In genomic region chr1:163661386-163661785, GRCh38 we compare ENCODE assay signal across 31 cellular contexts.
"Had no signal": no experiment of that assay in that cellular context is flagged by ENCODE, and none has a peak within 500 bp of the region (broad histone marks: within the 10 kb centered on the region; RNA-seq: fewer than 3 reads in every experiment).

No MANE protein-coding gene starts in this region.

- H3K27ac ChIP-seq: KMS-11, WERI-Rb-1 had no signal

- H3K4me3 Mint-ChIP-seq: activated CD4-positive, alpha-beta memory T cell treated with anti-CD3 and anti-CD28 coated beads, Interleukin-2, amount 10 ng/mL, durations not matched to agents 7 days and 5 days; activated CD8-positive, alpha-beta memory T cell treated with anti-CD3 and anti-CD28 coated beads, Interleukin-2, amount 10 ng/mL, durations not matched to agents 7 days and 5 days; activated naive CD4-positive, alpha-beta T cell treated with anti-CD3 and anti-CD28 coated beads, Interleukin-2, amount 10 ng/mL, durations not matched to agents 7 days and 5 days; activated naive CD8-positive, alpha-beta T cell; activated naive CD8-positive, alpha-beta T cell treated with anti-CD3 and anti-CD28 coated beads, Interleukin-2, amount 50 U/mL, for 24 hours had no signal

- ATAC-seq: activated CD8-positive, alpha-beta memory T cell treated with anti-CD3 and anti-CD28 coated beads, Interleukin-2, amount 10 ng/mL, durations not matched to agents 7 days and 5 days; activated naive CD8-positive, alpha-beta T cell treated with anti-CD3 and anti-CD28 coated beads, Interleukin-2, amount 50 U/mL, for 24 hours; Panc1; SK-N-SH treated with all-trans-retinoic acid at 6 μM for 48 hours had no signal

- H3K36me3 Mint-ChIP-seq: activated CD8-positive, alpha-beta memory T cell treated with anti-CD3 and anti-CD28 coated beads, Interleukin-2, amount 10 ng/mL, durations not matched to agents 7 days and 5 days; activated naive CD4-positive, alpha-beta T cell treated with anti-CD3 and anti-CD28 coated beads, Interleukin-2, amount 10 ng/mL, durations not matched to agents 7 days and 5 days; activated naive CD8-positive, alpha-beta T cell; brain had no signal

- H3K27me3 Mint-ChIP-seq: activated CD4-positive, alpha-beta memory T cell treated with anti-CD3 and anti-CD28 coated beads, Interleukin-2, amount 10 ng/mL, durations not matched to agents 7 days and 5 days; activated CD8-positive, alpha-beta memory T cell treated with anti-CD3 and anti-CD28 coated beads, Interleukin-2, amount 10 ng/mL, durations not matched to agents 7 days and 5 days; activated naive CD4-positive, alpha-beta T cell treated with anti-CD3 and anti-CD28 coated beads, Interleukin-2, amount 10 ng/mL, durations not matched to agents 7 days and 5 days; activated naive CD8-positive, alpha-beta T cell; activated naive CD8-positive, alpha-beta T cell treated with anti-CD3 and anti-CD28 coated beads, Interleukin-2, amount 50 U/mL, for 24 hours had no signal

- H3K36me3 ChIP-seq: WERI-Rb-1 had no signal

- H3K9ac ChIP-seq: KMS-11 had no signal

- H3K9me3 Mint-ChIP-seq: activated naive CD8-positive, alpha-beta T cell treated with anti-CD3 and anti-CD28 coated beads, Interleukin-2, amount 50 U/mL, for 24 hours had no signal

- H3K27ac Mint-ChIP-seq: activated CD4-positive, alpha-beta memory T cell treated with anti-CD3 and anti-CD28 coated beads, Interleukin-2, amount 10 ng/mL, durations not matched to agents 7 days and 5 days; activated CD8-positive, alpha-beta memory T cell treated with anti-CD3 and anti-CD28 coated beads, Interleukin-2, amount 10 ng/mL, durations not matched to agents 7 days and 5 days; activated naive CD4-positive, alpha-beta T cell treated with anti-CD3 and anti-CD28 coated beads, Interleukin-2, amount 10 ng/mL, durations not matched to agents 7 days and 5 days; activated naive CD8-positive, alpha-beta T cell; activated naive CD8-positive, alpha-beta T cell treated with anti-CD3 and anti-CD28 coated beads, Interleukin-2, amount 50 U/mL, for 24 hours had no signal

- H3K4me2 ChIP-seq: KMS-11 had no signal

- DNase-seq: activated CD4-positive, alpha-beta memory T cell treated with anti-CD3 and anti-CD28 coated beads, Interleukin-2, amount 10 ng/mL, durations not matched to agents 7 days and 5 days; activated CD4-positive, alpha-beta T cell treated with anti-CD3 and anti-CD28 coated beads for 1 hour; activated CD4-positive, alpha-beta T cell treated with anti-CD3 and anti-CD28 coated beads for 48 hours; activated CD4-positive, CD25-positive, alpha-beta regulatory T cell; activated CD8-positive, alpha-beta memory T cell treated with anti-CD3 and anti-CD28 coated beads for 24 hours; activated CD8-positive, alpha-beta memory T cell treated with anti-CD3 and anti-CD28 coated beads, Interleukin-2, amount 10 ng/mL, durations not matched to agents 7 days and 5 days; activated CD8-positive, alpha-beta memory T cell treated with anti-CD3 and anti-CD28 coated beads, Interleukin-2, amount 50 U/mL, for 48 hours; activated effector memory CD4-positive, alpha-beta T cell treated with Interleukin-2 at 50 U/mL for 16 hours; activated naive CD4-positive, alpha-beta T cell treated with anti-CD3 and anti-CD28 coated beads, Interleukin-2, amount 10 ng/mL, durations not matched to agents 7 days and 5 days; activated naive CD8-positive, alpha-beta T cell treated with anti-CD3 and anti-CD28 coated beads, Interleukin-2, amount 50 U/mL, for 24 hours; activated T-cell treated with anti-CD3 and anti-CD28 coated beads, Interleukin-2, amount 50 U/mL, for 48 hours; central memory CD4-positive, alpha-beta T cell; MM.1S; NCI-H1092; NCI-H1436 treated with DMSO at 0.1 percent for 48 hours; NCI-H1694 treated with DMSO at 0.1 percent for 48 hours; NCI-H2029; NCI-H2227 treated with DMSO at 0.1 percent for 48 hours; NCI-H446; NCI-H524 treated with DMSO at 0.1 percent for 48 hours; SIG-M5; SW 1271; T-helper 1 cell; T-helper 2 cell; T-helper 9 cell; WERI-Rb-1 had no signal

- H3K4me1 Mint-ChIP-seq: activated CD4-positive, alpha-beta memory T cell treated with anti-CD3 and anti-CD28 coated beads, Interleukin-2, amount 10 ng/mL, durations not matched to agents 7 days and 5 days; activated CD8-positive, alpha-beta memory T cell treated with anti-CD3 and anti-CD28 coated beads, Interleukin-2, amount 10 ng/mL, durations not matched to agents 7 days and 5 days; activated naive CD4-positive, alpha-beta T cell treated with anti-CD3 and anti-CD28 coated beads, Interleukin-2, amount 10 ng/mL, durations not matched to agents 7 days and 5 days; activated naive CD8-positive, alpha-beta T cell treated with anti-CD3 and anti-CD28 coated beads, Interleukin-2, amount 50 U/mL, for 24 hours had no signal
